ENCODE assay signal across 8 cellular contexts in the genomic region with DNA sequence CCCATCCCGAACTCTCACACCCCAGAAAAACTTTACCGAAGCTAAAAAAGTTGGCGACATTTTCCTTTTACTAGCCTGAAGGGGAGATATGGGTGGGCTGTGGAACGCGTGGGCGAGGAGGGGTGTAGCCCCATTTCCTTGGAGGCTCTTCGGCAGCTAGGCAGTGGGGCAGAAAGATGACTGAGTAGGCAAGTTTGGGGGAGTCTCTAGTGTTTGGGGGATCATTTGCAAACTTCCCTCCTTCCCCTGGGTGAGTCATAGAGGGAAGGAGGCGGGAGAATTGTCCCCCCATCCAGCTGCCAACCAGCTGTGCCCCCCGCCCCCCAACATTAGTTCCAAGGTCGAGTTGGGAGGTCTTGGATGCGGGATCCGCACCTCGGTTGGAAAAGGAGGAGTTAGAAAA. TPM values are rescaled to one million over a fixed set of nuclear protein-coding genes. Genes with fewer than 3 reads are reported as not detected.
A peak's percentile ranks its signal among the peaks of the same experiment; 100 is the strongest.
DNase-seq lines count a peak whose midpoint lies in the region; ATAC-seq and TF ChIP-seq lines count a peak whose summit lies in the region.

No MANE protein-coding gene starts in this region.

- H3K36me3 Mint-ChIP-seq in T-helper 17 cell (ENCODE audit: low read depth), result peaks cover 2% of the 10 kb centered on the region

- peaks cover 47% of the 10 kb centered on the region for H3K4me1 Mint-ChIP-seq in T-helper 17 cell

- intact Hi-C loops in sciatic nerve (cut with DNase I), result no loop called here

- ATAC-seq in T-helper 17 cell (no peak), foreskin keratinocyte (peak; percentile 10), sciatic nerve (peak; percentile 13), esophagus mucosa (no peak)

- H3K27ac ChIP-seq in foreskin keratinocyte, result no peak overlapping the region

- H3K27ac Mint-ChIP-seq in T-helper 17 cell, result peak overlapping the region; percentile 94

- peak; percentile 48 for DNase-seq in H4 (ENCODE audit: low spot score)
- peak in 1 of 3 donors; percentile 12 for DNase-seq in T-helper 17 cell
- peak in 1 of 2 donors; percentile 47 for DNase-seq in foreskin keratinocyte
- DNase-seq in sciatic nerve (ENCODE audit: low spot score), result no peak
- DNase-seq in NCI-H2227 treated with DMSO at 0.1 percent for 48 hours (lab: John Stamatoyannopoulos, UW), result no peak
- no peak for DNase-seq in NCI-H1436 treated with DMSO at 0.1 percent for 48 hours (lab: John Stamatoyannopoulos, UW)
- no peak for DNase-seq in activated effector memory CD4-positive, alpha-beta T cell treated with anti-CD3 and anti-CD28 coated beads, Interleukin-2, amount 50 U/mL, for 16 hours

- TF ChIP-seq CTCF in foreskin keratinocyte (conservative IDR thresholded peaks at IDR 0.05), result no peak

- peaks cover 11% of the 10 kb centered on the region for H3K4me1 ChIP-seq in foreskin keratinocyte

- H3K27me3 Mint-ChIP-seq in T-helper 17 cell, result peaks cover 15% of the 10 kb centered on the region

- H3K9me3 ChIP-seq in T-helper 17 cell (ENCODE audit: control insufficient read depth, low read length, poor library complexity, severe bottlenecking), result no peaks in the 10 kb centered on the region

- H3K4me3 Mint-ChIP-seq in T-helper 17 cell, result peak overlapping the region; percentile 99

- peaks cover 6% of the 10 kb centered on the region for H3K27me3 ChIP-seq in foreskin keratinocyte

RNA-seq across cellular contexts. Expression of a gene that starts 2.3 kb away (rescaled TPM):
- total RNA-seq in H4 (2014; rRNA removed; shearing (Covaris generic)), result 5.7 and 6.3 TPM in 2 replicates
- under 1 TPM; 0.10 to 0.22 TPM for total RNA-seq in T-helper 17 cell
- total RNA-seq in foreskin keratinocyte, result 2.8 and 3.8 TPM in 2 replicates
- 3.2 and 4.4 TPM in 2 replicates for polyA plus RNA-seq in foreskin keratinocyte
- total RNA-seq in sciatic nerve, result 47.7 TPM
- total RNA-seq in esophagus mucosa, result 0.72 TPM

RNA-seq across cellular contexts. Expression of a gene that starts 6.8 kb away (rescaled TPM):
- total RNA-seq in H4 (2014; rRNA removed; shearing (Covaris generic)), result 16.1 and 24.8 TPM in 2 replicates
- not detected for total RNA-seq in T-helper 17 cell
- total RNA-seq in foreskin keratinocyte, result 0.07 TPM in 1 of 2 replicates, not detected in the other
- 0.07 TPM in 1 of 2 replicates, not detected in the other for polyA plus RNA-seq in foreskin keratinocyte
- total RNA-seq in sciatic nerve, result not detected
- total RNA-seq in esophagus mucosa, result not detected

RNA-seq across cellular contexts. Expression of a gene that starts 17.8 kb away (rescaled TPM):
- total RNA-seq in H4 (2014; rRNA removed; shearing (Covaris generic)), result not detected in 2 replicates
- total RNA-seq in T-helper 17 cell (100 to 1,000 TPM; 225 to 295 TPM), foreskin keratinocyte (0.10 TPM in 1 of 2 replicates, not detected in the other), sciatic nerve (30.8 TPM), esophagus mucosa (2.0 TPM)
- 0.07 TPM in 1 of 2 replicates, not detected in the other for polyA plus RNA-seq in foreskin keratinocyte

RNA-seq across cellular contexts. Expression of a gene that starts 26.0 kb away (rescaled TPM):
- total RNA-seq in H4 (2014; rRNA removed; shearing (Covaris generic)), result 118 and 121 TPM in 2 replicates
- total RNA-seq in T-helper 17 cell, result 100 to 1,000 TPM; 175 to 180 TPM
- total RNA-seq in foreskin keratinocyte, result 215 and 307 TPM in 2 replicates
- polyA plus RNA-seq in foreskin keratinocyte, result 186 and 224 TPM in 2 replicates
- 121 TPM for total RNA-seq in sciatic nerve
- total RNA-seq in esophagus mucosa, result 130 TPM

RNA-seq across cellular contexts. Expression of a gene that starts 27.3 kb away (rescaled TPM):
- not detected in 2 replicates for total RNA-seq in H4 (2014; rRNA removed; shearing (Covaris generic))
- total RNA-seq in T-helper 17 cell, result not detected
- not detected in 2 replicates for total RNA-seq in foreskin keratinocyte
- not detected in 2 replicates for polyA plus RNA-seq in foreskin keratinocyte
- not detected for total RNA-seq in sciatic nerve
- total RNA-seq in esophagus mucosa, result not detected

Comparison
In these comparisons a context has a peak if more than half of its experiments do, and no peak if none do; other contexts are left out.
1. ATAC-seq: peak in foreskin keratinocyte (single experiment) and sciatic nerve (single experiment); none in T-helper 17 cell (single experiment) and esophagus mucosa (single experiment).
2. RNA of a gene that starts 6.8 kb away (total RNA-seq): 16.1 to 24.8 TPM in H4; not detected in T-helper 17 cell, 0.07 TPM in foreskin keratinocyte, not detected in sciatic nerve (single experiment) and not detected in esophagus mucosa (single experiment); every median in the first group is over 10 times any median in the second.
3. RNA of a gene that starts 17.8 kb away (total RNA-seq): 225 to 295 TPM in T-helper 17 cell and 30.8 TPM in sciatic nerve (single experiment); 2.0 TPM in esophagus mucosa (single experiment), 0.10 TPM in foreskin keratinocyte and not detected in H4; every median in the first group is over 10 times any median in the second.